In the genomic region with DNA sequence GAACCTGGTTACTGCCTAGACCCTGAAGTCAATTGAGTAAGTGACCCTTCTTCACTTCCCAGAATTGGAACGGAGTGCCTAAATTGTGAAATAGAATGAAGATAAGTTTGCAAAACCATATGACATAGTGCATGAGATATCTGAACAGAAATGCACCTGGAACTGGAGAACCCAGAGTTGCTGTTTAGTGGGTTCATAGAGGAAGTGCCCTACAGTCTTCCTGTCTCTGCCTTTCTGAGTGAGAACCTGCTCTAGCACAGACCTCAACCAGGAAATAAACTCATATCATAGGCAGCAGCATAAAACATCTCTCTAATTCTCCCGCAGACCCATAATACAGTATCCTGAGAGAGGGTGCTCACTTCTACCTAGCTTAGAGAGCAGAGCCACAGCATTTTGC, we compare ENCODE assay signal across 18 cellular contexts.
DNase-seq lines count a peak whose midpoint lies in the region; ATAC-seq and TF ChIP-seq lines count a peak whose summit lies in the region.
"Had no signal": no experiment of that assay in that cellular context is flagged by ENCODE, and none has a peak within 500 bp of the region (broad histone marks: within the 10 kb centered on the region; RNA-seq: fewer than 3 reads in every experiment).

No MANE protein-coding gene starts in this region.

- CTCF ChIA-PET in CD4-positive, alpha-beta T cell (lab: Charles Lee) = interaction anchor here (0.6 kb wide), 1 partner anchor 73 kb away, joined by 3 read pairs; no protein-coding TSS in a partner anchor
- CTCF ChIA-PET in T-cell (lab: Charles Lee) = interaction anchor here in 1 of 2 donors (0.6 kb wide), 1 partner anchor 692 kb away, joined by 3 read pairs; no protein-coding TSS in a partner anchor

- POLR2A ChIA-PET in CD4-positive, alpha-beta T cell (lab: Charles Lee) = no interaction called here
- POLR2A ChIA-PET in T-cell (lab: Charles Lee) = no interaction called here

- peak overlapping the region; percentile 65 for H3K4me3 Mint-ChIP-seq in CD4-positive, alpha-beta T cell
- H3K4me3 Mint-ChIP-seq in T-cell (peak overlapping the region; percentile 2 to 55 (median 14)), immature natural killer cell (peak overlapping the region; percentile 0 to 67 (median 51)), mesothelial cell of epicardium (no peak overlapping the region)
- H3K4me3 Mint-ChIP-seq: neural crest cell had no signal

- TF ChIP-seq CTCF in CD4-positive, alpha-beta T cell (IDR thresholded peaks at IDR 0.05) = no peak
- TF ChIP-seq CTCF in mesothelial cell of epicardium (IDR thresholded peaks at IDR 0.05; ENCODE audit: unreplicated experiment) = no peak

- no peaks in the 10 kb centered on the region for H3K9me3 Mint-ChIP-seq in CD4-positive, alpha-beta T cell
- H3K9me3 Mint-ChIP-seq in T-cell (no peaks in the 10 kb centered on the region), immature natural killer cell (no peaks in the 10 kb centered on the region), mesothelial cell of epicardium (no peaks in the 10 kb centered on the region)
- H3K9me3 Mint-ChIP-seq: neural crest cell had no signal

- H3K27me3 ChIP-seq in CD4-positive, alpha-beta T cell (ENCODE audit: control insufficient read depth, insufficient read depth, low read length) = no peaks in the 10 kb centered on the region
- H3K27me3 ChIP-seq: brain microvascular endothelial cell, sigmoid colon, suprapubic skin had no signal

- peak overlapping the region; percentile 78 for H3K27ac Mint-ChIP-seq in CD4-positive, alpha-beta T cell
- H3K27ac Mint-ChIP-seq in T-cell (peak overlapping the region; percentile 95), immature natural killer cell (peak overlapping the region; percentile 72 to 93 (median 87)), mesothelial cell of epicardium (no peak overlapping the region)

- peak in 5 of 10 experiments; percentile 2 to 9 (median 5) for DNase-seq in CD4-positive, alpha-beta T cell
- DNase-seq in T-cell = peak in 19 of 34 experiments; percentile 2 to 41 (median 16)
- DNase-seq in immature natural killer cell = peak; percentile 15 to 40 (median 20)
- no peak for DNase-seq in mesothelial cell of epicardium (ENCODE audit: low spot score in 2 of 2, unreplicated experiment in 2 of 2)
- DNase-seq in NCI-H1105 treated with DMSO at 0.1 percent for 48 hours (lab: John Stamatoyannopoulos, UW) = no peak
- DNase-seq: brain microvascular endothelial cell, GDM1, glutamatergic neuron, IMR-90, left colon, NCI-H2081 treated with DMSO at 0.1 percent for 48 hours, sigmoid colon had no signal

- H3K27ac ChIP-seq in CD4-positive, alpha-beta T cell (ENCODE audit: low read depth, low read length) = peak overlapping the region; percentile 33
- H3K27ac ChIP-seq: brain microvascular endothelial cell, C4-2B, sigmoid colon, suprapubic skin had no signal

- H3K36me3 Mint-ChIP-seq in CD4-positive, alpha-beta T cell (ENCODE audit: low read depth) = no peaks in the 10 kb centered on the region
- H3K36me3 Mint-ChIP-seq in T-cell (no peaks in the 10 kb centered on the region), immature natural killer cell (peaks cover 0 to 6% (median 0%) of the 10 kb centered on the region in 3 donors), mesothelial cell of epicardium (no peaks in the 10 kb centered on the region)

- peak; percentile 94 for ATAC-seq in CD4-positive, alpha-beta T cell (ENCODE audit: poor library complexity)
- peak; percentile 48 for ATAC-seq in HG03159 (IDR thresholded peaks at IDR 0.05; ENCODE audit: unreplicated experiment)
- ATAC-seq in T-cell (replicated peaks in 1 of 4) = peak; percentile 95 to 100 (median 99)
- no peak for ATAC-seq in GM19328 (IDR thresholded peaks at IDR 0.05; ENCODE audit: unreplicated experiment)
- no peak for ATAC-seq in GM21515 (IDR thresholded peaks at IDR 0.05; ENCODE audit: unreplicated experiment)
- ATAC-seq: left colon had no signal

- H3K9me3 ChIP-seq in CD4-positive, alpha-beta T cell (ENCODE audit: control insufficient read depth, low read length) = no peaks in the 10 kb centered on the region
- H3K9me3 ChIP-seq: sigmoid colon, suprapubic skin had no signal

- no peaks in the 10 kb centered on the region for H3K27me3 Mint-ChIP-seq in CD4-positive, alpha-beta T cell
- H3K27me3 Mint-ChIP-seq in T-cell = no peaks in the 10 kb centered on the region
- H3K27me3 Mint-ChIP-seq in immature natural killer cell (ENCODE audit: low read depth in 3 of 3) = peaks cover 3 to 5% (median 4%) of the 10 kb centered on the region in 3 donors
- H3K27me3 Mint-ChIP-seq in mesothelial cell of epicardium (ENCODE audit: low read depth) = peaks cover 6% of the 10 kb centered on the region

- intact Hi-C loops in CD4-positive, alpha-beta T cell (cut with DNase I, micrococcal nuclease) = loop anchor here in 1 of 2 experiments (10.0 kb wide), 1 partner anchor 154 kb away; the partner anchor contains the start of gene SLC4A7

- peaks cover 20% of the 10 kb centered on the region for H3K4me1 Mint-ChIP-seq in CD4-positive, alpha-beta T cell (ENCODE audit: low read depth)
- H3K4me1 Mint-ChIP-seq in T-cell (peaks cover 16 to 26% (median 22%) of the 10 kb centered on the region in 3 donors), immature natural killer cell (peaks cover 15 to 25% of the 10 kb centered on the region in 2 donors), mesothelial cell of epicardium (no peaks in the 10 kb centered on the region)

Comparison
In these comparisons a context has a peak if more than half of its experiments do, and no peak if none do; other contexts are left out.
1. ATAC-seq: peak in CD4-positive, alpha-beta T cell (single experiment), HG03159 (single experiment) and T-cell (4 of 4); none in GM19328 (single experiment) and GM21515 (single experiment).
2. DNase-seq: peak in T-cell (19 of 34) and immature natural killer cell (3 of 3); none in mesothelial cell of epicardium (0 of 2) and NCI-H1105 treated with DMSO at 0.1 percent for 48 hours (single experiment).